1 cellular context compared by ENCODE assay signal in genomic region chr10:31920538-31920937, GRCh38.
TF ChIP-seq lines count a peak whose summit lies in the region.

No MANE protein-coding gene starts in this region.

TF ChIP-seq in GM12878, 131 proteins besides CTCF, POLR2A, EP300 and RAD21:
- TF ChIP-seq, protein P1, sequence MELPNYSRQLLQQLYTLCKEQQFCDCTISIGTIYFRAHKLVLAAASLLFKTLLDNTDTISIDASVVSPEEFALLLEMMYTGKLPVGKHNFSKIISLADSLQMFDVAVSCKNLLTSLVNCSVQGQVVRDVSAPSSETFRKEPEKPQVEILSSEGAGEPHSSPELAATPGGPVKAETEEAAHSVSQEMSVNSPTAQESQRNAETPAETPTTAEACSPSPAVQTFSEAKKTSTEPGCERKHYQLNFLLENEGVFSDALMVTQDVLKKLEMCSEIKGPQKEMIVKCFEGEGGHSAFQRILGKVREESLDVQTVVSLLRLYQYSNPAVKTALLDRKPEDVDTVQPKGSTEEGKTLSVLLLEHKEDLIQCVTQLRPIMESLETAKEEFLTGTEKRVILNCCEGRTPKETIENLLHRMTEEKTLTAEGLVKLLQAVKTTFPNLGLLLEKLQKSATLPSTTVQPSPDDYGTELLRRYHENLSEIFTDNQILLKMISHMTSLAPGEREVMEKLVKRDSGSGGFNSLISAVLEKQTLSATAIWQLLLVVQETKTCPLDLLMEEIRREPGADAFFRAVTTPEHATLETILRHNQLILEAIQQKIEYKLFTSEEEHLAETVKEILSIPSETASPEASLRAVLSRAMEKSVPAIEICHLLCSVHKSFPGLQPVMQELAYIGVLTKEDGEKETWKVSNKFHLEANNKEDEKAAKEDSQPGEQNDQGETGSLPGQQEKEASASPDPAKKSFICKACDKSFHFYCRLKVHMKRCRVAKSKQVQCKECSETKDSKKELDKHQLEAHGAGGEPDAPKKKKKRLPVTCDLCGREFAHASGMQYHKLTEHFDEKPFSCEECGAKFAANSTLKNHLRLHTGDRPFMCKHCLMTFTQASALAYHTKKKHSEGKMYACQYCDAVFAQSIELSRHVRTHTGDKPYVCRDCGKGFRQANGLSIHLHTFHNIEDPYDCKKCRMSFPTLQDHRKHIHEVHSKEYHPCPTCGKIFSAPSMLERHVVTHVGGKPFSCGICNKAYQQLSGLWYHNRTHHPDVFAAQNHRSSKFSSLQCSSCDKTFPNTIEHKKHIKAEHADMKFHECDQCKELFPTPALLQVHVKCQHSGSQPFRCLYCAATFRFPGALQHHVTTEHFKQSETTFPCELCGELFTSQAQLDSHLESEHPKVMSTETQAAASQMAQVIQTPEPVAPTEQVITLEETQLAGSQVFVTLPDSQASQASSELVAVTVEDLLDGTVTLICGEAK (IDR thresholded peaks at IDR 0.05; ENCODE audit: borderline replicate concordance), result peak; percentile 84
- TF ChIP-seq SMAD1 (IDR thresholded peaks at IDR 0.05; ENCODE audit: low read depth, partially characterized antibody), result no peak
